8 cellular contexts compared by ENCODE assay signal in genomic region chr20:16575390-16576140, GRCh38. TPM values are rescaled to one million over a fixed set of nuclear protein-coding genes. Genes with fewer than 3 reads are reported as not detected.
A peak's percentile ranks its signal among the peaks of the same experiment; 100 is the strongest.
DNase-seq lines count a peak whose midpoint lies in the region; ATAC-seq and TF ChIP-seq lines count a peak whose summit lies in the region.

No MANE protein-coding gene starts in this region.

- H3K27me3 Mint-ChIP-seq in T-helper 17 cell, result no peaks in the 10 kb centered on the region

- H3K36me3 ChIP-seq in H7 (replicated peaks; ENCODE audit: control insufficient read depth, insufficient read depth, low read length), result no peaks in the 10 kb centered on the region

- TF ChIP-seq CTCF in fibroblast of pulmonary artery (IDR thresholded peaks at IDR 0.05; ENCODE audit: low read length, missing control alignments) (no peak), retinal pigment epithelial cell (conservative IDR thresholded peaks at IDR 0.05; ENCODE audit: low read depth, low read length) (no peak)

- ATAC-seq in T-helper 17 cell (peak; percentile 4), GM18511 (IDR thresholded peaks at IDR 0.05; ENCODE audit: unreplicated experiment) (no peak)

- no peaks in the 10 kb centered on the region for H3K27me3 ChIP-seq in H7 (ENCODE audit: control insufficient read depth, insufficient read depth, low read length)

- H3K36me3 Mint-ChIP-seq in T-helper 17 cell (ENCODE audit: low read depth), result no peaks in the 10 kb centered on the region

- H3K4me1 Mint-ChIP-seq in T-helper 17 cell, result peaks cover 24% of the 10 kb centered on the region

- peak overlapping the region; percentile 52 for H3K4me3 ChIP-seq in H7 (ENCODE audit: insufficient read depth, low read depth, low read length)
- peak overlapping the region; percentile 52 for H3K4me3 ChIP-seq in fibroblast of pulmonary artery (replicated peaks; ENCODE audit: low read depth, low read length)
- peak overlapping the region; percentile 63 for H3K4me3 ChIP-seq in retinal pigment epithelial cell (ENCODE audit: low read length)

- peak overlapping the region; percentile 70 for H3K27ac Mint-ChIP-seq in T-helper 17 cell

- no peaks in the 10 kb centered on the region for H3K9me3 ChIP-seq in T-helper 17 cell (ENCODE audit: control insufficient read depth, low read length, poor library complexity, severe bottlenecking)

- H3K4me3 Mint-ChIP-seq in T-helper 17 cell, result peak overlapping the region; percentile 92

- DNase-seq in H7 (no peak), T-helper 17 cell (no peak), fibroblast of pulmonary artery (ENCODE audit: low read depth) (no peak), retinal pigment epithelial cell (ENCODE audit: low read depth) (no peak), AML-193 (lab: John Stamatoyannopoulos, UW) (no peak), NCI-H146 (lab: John Stamatoyannopoulos, UW) (no peak), DMS79 treated with DMSO at 0.1 percent for 48 hours (lab: John Stamatoyannopoulos, UW) (no peak)

RNA-seq across cellular contexts. Expression of gene KIF16B, which starts 2.3 kb away (rescaled TPM):
- 7.4 and 9.8 TPM in 2 replicates for total RNA-seq in H7 (2014; rRNA removed; shearing (Covaris generic))
- 10 to 100 TPM; 11.1 to 12.0 TPM for total RNA-seq in T-helper 17 cell
